14 cellular contexts compared by ENCODE assay signal in genomic region chr12:32559434-32559833, GRCh38.
DNase-seq lines count a peak whose midpoint lies in the region; ATAC-seq, FAIRE-seq and TF ChIP-seq lines count a peak whose summit lies in the region.
"Had no signal": no experiment of that assay in that cellular context is flagged by ENCODE, and none has a peak within 500 bp of the region (broad histone marks: within the 10 kb centered on the region; RNA-seq: fewer than 3 reads in every experiment).

No MANE protein-coding gene starts in this region.

- H3K36me3 ChIP-seq in DOHH2 (ENCODE audit: control insufficient read depth, low read length): peaks cover 7% of the 10 kb centered on the region
- no peaks in the 10 kb centered on the region for H3K36me3 ChIP-seq in GM12878 (ENCODE audit: control insufficient read depth in 2 of 2, insufficient read depth in 2 of 2, low read length in 1 of 2)
- peaks cover 0 to 3% of the 10 kb centered on the region in 2 donors for H3K36me3 ChIP-seq in muscle layer of duodenum (ENCODE audit: control insufficient read depth in 1 of 2, insufficient read depth in 2 of 2, low read length in 2 of 2)

- TF ChIP-seq CTCF in DOHH2 (IDR thresholded peaks at IDR 0.05; ENCODE audit: low read depth, low read length, poor library complexity, severe bottlenecking) (no peak), GM12878 (IDR thresholded peaks at IDR 0.05 in 2 of 3, conservative IDR thresholded peaks at IDR 0.05 in 1 of 3; ENCODE audit: control insufficient read depth in 2 of 3, extremely low read depth in 1 of 3, insufficient read depth in 1 of 3, low read depth in 3 of 3, low read length in 3 of 3) (no peak)

- 0% methylated on average over 3 of the region's 3 CpGs for WGBS in GM12878 (ENCODE audit: insufficient coverage, insufficient replicate concordance, low lambda C conversion rate, missing lambda C conversion rate)

- H3K4me1 ChIP-seq in DOHH2 (ENCODE audit: control insufficient read depth, low read length): peaks cover 39% of the 10 kb centered on the region
- H3K4me1 ChIP-seq in GM12878 (ENCODE audit: control insufficient read depth, insufficient read depth, low read length): peaks cover 15% of the 10 kb centered on the region
- peaks cover 10 to 20% of the 10 kb centered on the region in 2 donors for H3K4me1 ChIP-seq in muscle layer of duodenum (ENCODE audit: control insufficient read depth in 1 of 2, insufficient read depth in 2 of 2, low read length in 2 of 2)

- FAIRE-seq in GM12878 (lab: Jason Lieb, UNC): no peak

- H4K20me1 ChIP-seq in DOHH2 (ENCODE audit: control insufficient read depth, insufficient read depth, low read depth, low read length): no peaks in the 10 kb centered on the region
- H4K20me1 ChIP-seq in GM12878 (ENCODE audit: control insufficient read depth, insufficient read depth): no peaks in the 10 kb centered on the region

- CTCF ChIA-PET in GM12878 (lab: Yijun Ruan, JAX): no interaction called here

- no peak; the same call in 2 of the 3 replicates for ATAC-seq in GM12878

- H3F3A ChIP-seq in DOHH2 (ENCODE audit: control insufficient read depth, insufficient read depth): peaks cover 9% of the 10 kb centered on the region; the same call in 1 of the 2 replicates

- intact Hi-C loops in GM12878 (cut with micrococcal nuclease; ENCODE audit: unreplicated experiment): no loop called here

- peaks cover 61% of the 10 kb centered on the region for H3K79me2 ChIP-seq in DOHH2 (ENCODE audit: control insufficient read depth, low read length)
- no peaks in the 10 kb centered on the region for H3K79me2 ChIP-seq in GM12878 (ENCODE audit: control insufficient read depth, insufficient read depth, low read length)

- H3K27me3 ChIP-seq in DOHH2 (ENCODE audit: control insufficient read depth, low read length) (no peaks in the 10 kb centered on the region), GM12878 (replicated peaks in 1 of 2; ENCODE audit: control insufficient read depth in 2 of 2, insufficient read depth in 2 of 2, low read length in 1 of 2) (no peaks in the 10 kb centered on the region), muscle layer of duodenum (ENCODE audit: low read depth, low read length) (no peaks in the 10 kb centered on the region)

- DNase-seq in HCEC 1CT (peak; percentile 39), GM12878 (ENCODE audit: low read depth, low spot score) (no peak), NK-92 (lab: John Stamatoyannopoulos, UW; ENCODE audit: unreplicated experiment) (no peak), NCI-H2107 (lab: John Stamatoyannopoulos, UW) (no peak), NCI-H2171 treated with DMSO at 0.1 percent for 48 hours (lab: John Stamatoyannopoulos, UW) (no peak)
- DNase-seq in activated CD4-positive, alpha-beta T cell treated with anti-CD3 and anti-CD28 coated beads, Interleukin-2, amount 50 U/mL, for 1 hour: no peak
- DNase-seq: activated CD4-positive, alpha-beta T cell treated with anti-CD3 and anti-CD28 coated beads, Interleukin-2, amount 50 U/mL, for 48 hours; amygdala; CD4-positive, alpha-beta T cell; kidney glomerular epithelial cell; SHP77 had no signal

- no peak overlapping the region; the same call in 1 of the 2 replicates for H3K9ac ChIP-seq in GM12878 (ENCODE audit: control insufficient read depth, insufficient read depth, low read length)

- no TSS peak for BruUV-seq in GM12878 (replicated peaks; lab: Mats Ljungman, UMichigan)

- H3K9me3 ChIP-seq in DOHH2 (ENCODE audit: control insufficient read depth, insufficient read depth, low read length): no peaks in the 10 kb centered on the region
- H3K9me3 ChIP-seq in GM12878 (replicated peaks; ENCODE audit: control insufficient read depth, insufficient read depth, low read length): no peaks in the 10 kb centered on the region
- no peaks in the 10 kb centered on the region for H3K9me3 ChIP-seq in muscle layer of duodenum (ENCODE audit: control insufficient read depth in 1 of 2, low read length in 2 of 2)

- no peak for TF ChIP-seq EP300 in GM12878 (IDR thresholded peaks at IDR 0.05; ENCODE audit: borderline replicate concordance in 1 of 2, control insufficient read depth in 1 of 2, low read depth in 2 of 2, low read length in 2 of 2)

- POLR2A ChIA-PET in GM12878 (lab: Charles Lee): no interaction called here

- in situ Hi-C loops in GM12878 (cut with MboI): no loop called here

- RAD21 ChIA-PET in GM12878 (lab: Charles Lee; ENCODE audit: unreplicated experiment): no interaction called here

- SMC1A ChIA-PET in GM12878 (lab: Charles Lee; ENCODE audit: uncharacterized antibody, unreplicated experiment): interaction anchor here (1.0 kb wide), 1 partner anchor 27 kb away, joined by 3 read pairs; no protein-coding TSS in a partner anchor

- H3K27ac ChIP-seq in DOHH2 (ENCODE audit: low read depth, low read length) (peak overlapping the region; percentile 67), GM12878 (ENCODE audit: control insufficient read depth, insufficient read depth) (peak overlapping the region; percentile 31; the same call in 1 of the 2 replicates), muscle layer of duodenum (ENCODE audit: low read length) (peak overlapping the region; percentile 37)
- H3K27ac ChIP-seq: epithelial cell of prostate had no signal

- no peak for TF ChIP-seq RAD21 in GM12878 (IDR thresholded peaks at IDR 0.05; ENCODE audit: insufficient read depth, low read depth, low read length)

- no peak for TF ChIP-seq POLR2A in GM12878 (IDR thresholded peaks at IDR 0.05; ENCODE audit: low read depth, low read length)

- H3K4me3 ChIP-seq in DOHH2 (ENCODE audit: low read length) (peak overlapping the region; percentile 61), GM12878 (0 out of 2 replicates have a peak overlapping the region, but pooled peaks have one; percentile 4), muscle layer of duodenum (ENCODE audit: low read depth in 1 of 2, low read length in 2 of 2) (peak overlapping the region in 1 of 2 donors; percentile 38)

- peak overlapping the region; percentile 83 for H3K4me2 ChIP-seq in DOHH2 (ENCODE audit: low read length)
- H3K4me2 ChIP-seq in GM12878 (ENCODE audit: control insufficient read depth, insufficient read depth): 0 out of 2 replicates have a peak overlapping the region, but pooled peaks have one; percentile 13

- H3K9me2 ChIP-seq in DOHH2 (replicated peaks; ENCODE audit: control insufficient read depth, low read length): no peaks in the 10 kb centered on the region

- H2AFZ ChIP-seq in GM12878 (ENCODE audit: control insufficient read depth, low read depth, low read length): peak overlapping the region; percentile 17

TF ChIP-seq in GM12878, 131 proteins besides CTCF, POLR2A, EP300 and RAD21:
- TF ChIP-seq KLF5 (IDR thresholded peaks at IDR 0.05; ENCODE audit: partially characterized antibody) (no peak), E4F1 (IDR thresholded peaks at IDR 0.05; ENCODE audit: borderline replicate concordance, partially characterized antibody) (no peak), BRCA1 (IDR thresholded peaks at IDR 0.05; ENCODE audit: low read depth, low read length) (no peak)
